13 cellular contexts compared by ENCODE assay signal in the genomic region with DNA sequence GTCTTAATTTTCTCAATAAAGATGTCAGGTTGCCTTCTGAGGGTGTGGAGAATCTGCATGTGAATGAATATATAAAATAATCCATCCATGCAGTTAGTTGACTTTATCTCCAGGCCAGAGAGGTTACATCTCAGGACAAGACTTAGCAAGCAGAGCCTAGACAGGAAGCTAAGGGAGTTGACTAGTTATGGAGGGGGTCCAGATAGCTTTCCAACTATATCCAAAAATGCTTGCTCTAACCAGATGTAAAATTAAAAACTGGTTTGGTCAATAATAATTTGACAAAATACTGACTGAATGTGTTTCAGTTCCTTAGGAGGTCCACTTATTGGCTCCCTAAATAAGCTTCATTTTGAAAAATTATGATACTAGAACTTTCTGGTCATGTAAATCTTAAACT.
"Had no signal": no experiment of that assay in that cellular context is flagged by ENCODE, and none has a peak within 500 bp of the region (broad histone marks: within the 10 kb centered on the region; RNA-seq: fewer than 3 reads in every experiment).

No MANE protein-coding gene starts in this region.

- H3K4me1 ChIP-seq: left ventricle myocardium inferior had no signal

- H3K9me3 Mint-ChIP-seq: stimulated activated effector memory CD8-positive, alpha-beta T cell treated with anti-CD3 and anti-CD28 coated beads, Interleukin-12 subunit alpha, Interleukin-12 subunit beta, amount 100 ng/mL, for 72 hours had no signal

- H3K4me1 Mint-ChIP-seq: stimulated activated effector memory CD8-positive, alpha-beta T cell treated with anti-CD3 and anti-CD28 coated beads, Interleukin-12 subunit alpha, Interleukin-12 subunit beta, amount 100 ng/mL, for 72 hours had no signal

- FAIRE-seq: kidney had no signal

- DNase-seq: activated effector memory CD4-positive, alpha-beta T cell treated with Interleukin-2 at 50 U/mL for 16 hours; activated T-cell treated with anti-CD3 and anti-CD28 coated beads, Interleukin-2, amount 50 U/mL, for 1 hour; caudate nucleus; effector CD8-positive, alpha-beta T cell; kidney; left ventricle myocardium inferior; retina had no signal

- H3K27me3 ChIP-seq: gastrocnemius medialis had no signal

- ATAC-seq: activated naive CD4-positive, alpha-beta T cell treated with anti-CD3 and anti-CD28 coated beads, Interleukin-2, amount 50 U/mL, for 72 hours; stimulated activated effector memory CD8-positive, alpha-beta T cell treated with anti-CD3 and anti-CD28 coated beads, Interleukin-12 subunit alpha, Interleukin-12 subunit beta, amount 100 ng/mL, for 72 hours had no signal

- H3K27me3 Mint-ChIP-seq: type B pancreatic cell had no signal

- H3K4me3 Mint-ChIP-seq: stimulated activated effector memory CD8-positive, alpha-beta T cell treated with anti-CD3 and anti-CD28 coated beads, Interleukin-12 subunit alpha, Interleukin-12 subunit beta, amount 100 ng/mL, for 72 hours; T-helper 2 cell treated with Interferon-gamma antibody and Interleukin-4, amounts not matched to agents 5 μg/mL and 100 μg/mL, for 36 hours; type B pancreatic cell had no signal

- H3K4me3 ChIP-seq: coronary artery, gastrocnemius medialis, left ventricle myocardium inferior had no signal

- H3K9me3 ChIP-seq: gastrocnemius medialis had no signal

- H3K27ac Mint-ChIP-seq: activated naive CD4-positive, alpha-beta T cell treated with anti-CD3 and anti-CD28 coated beads, Interleukin-2, amount 50 U/mL, for 72 hours; stimulated activated effector memory CD8-positive, alpha-beta T cell treated with anti-CD3 and anti-CD28 coated beads, Interleukin-12 subunit alpha, Interleukin-12 subunit beta, amount 100 ng/mL, for 72 hours; T-helper 2 cell treated with Interferon-gamma antibody and Interleukin-4, amounts not matched to agents 5 μg/mL and 100 μg/mL, for 36 hours; type B pancreatic cell had no signal
